ENCODE assay signal across 28 cellular contexts in genomic region chr22:21639359-21639758, GRCh38. TPM values are rescaled to one million over a fixed set of nuclear protein-coding genes. Genes with fewer than 3 reads are reported as not detected.
"Had no signal": no experiment of that assay in that cellular context is flagged by ENCODE, and none has a peak within 500 bp of the region (broad histone marks: within the 10 kb centered on the region; RNA-seq: fewer than 3 reads in every experiment).

No MANE protein-coding gene starts in this region.

- H3K27me3 Mint-ChIP-seq: memory B cell; stimulated activated memory B cell treated with anti-CD40 and anti-IgM and Interleukin-4, amounts not matched to agents 10 μg/mL and 1 μg/mL and 100 μg/mL, for 72 hours had no signal

- H3K4me3 Mint-ChIP-seq: dendritic cell treated with granulocyte-macrophage colony-stimulating factor and Interleukin-4, amounts not matched to agents 40 ng/mL and 50 ng/mL, for 4 days; endodermal cell; memory B cell; natural killer cell; stimulated activated memory B cell treated with anti-CD40 and anti-IgM and Interleukin-4, amounts not matched to agents 10 μg/mL and 1 μg/mL and 100 μg/mL, for 72 hours had no signal

- H3K36me3 ChIP-seq: colonic mucosa, gastrocnemius medialis, neutrophil, prostate gland, right atrium auricular region, sigmoid colon, uterus had no signal

- FAIRE-seq: keratinocyte had no signal

- DNase-seq: colonic mucosa; effector CD8-positive, alpha-beta T cell; endodermal cell; foreskin fibroblast; gastrocnemius medialis; head of caudate nucleus; left ventricle myocardium superior; natural killer cell; sigmoid colon; stimulated activated CD4-positive, alpha-beta T cell treated with anti-CD3 and anti-CD28 coated beads, Interleukin-2, amount 100 ng/mL, for 24 hours; stimulated activated CD4-positive, alpha-beta T cell treated with anti-CD3 and anti-CD28 coated beads, Interleukin-4, amount 100 ng/mL, for 4 hours; stimulated activated naive CD8-positive, alpha-beta T cell treated with anti-CD3 and anti-CD28 coated beads, Interleukin-15, Interleukin-2, amounts not matched to agents 100 U/mL and 50 U/mL, for 24 hours; substantia nigra; testis; upper lobe of left lung; uterus had no signal

- ATAC-seq: esophagus mucosa; gastrocnemius medialis; left ventricle myocardium superior; natural killer cell; stimulated activated memory B cell treated with anti-CD40 and anti-IgM and Interleukin-4, amounts not matched to agents 10 μg/mL and 1 μg/mL and 100 μg/mL, for 72 hours; stimulated activated naive CD8-positive, alpha-beta T cell treated with anti-CD3 and anti-CD28 coated beads, Interleukin-15, Interleukin-2, amounts not matched to agents 100 U/mL and 50 U/mL, for 24 hours had no signal

- H3K9me3 Mint-ChIP-seq: dendritic cell treated with granulocyte-macrophage colony-stimulating factor and Interleukin-4, amounts not matched to agents 40 ng/mL and 50 ng/mL, for 4 days; endodermal cell; memory B cell; natural killer cell; stimulated activated memory B cell treated with anti-CD40 and anti-IgM and Interleukin-4, amounts not matched to agents 10 μg/mL and 1 μg/mL and 100 μg/mL, for 72 hours had no signal

- H3K4me3 ChIP-seq: colonic mucosa, gastrocnemius medialis, lung, prostate gland, right atrium auricular region, sigmoid colon, testis, tibial nerve, upper lobe of left lung, uterus had no signal

- H3K36me3 Mint-ChIP-seq: natural killer cell had no signal

- H3K27ac Mint-ChIP-seq: dendritic cell treated with granulocyte-macrophage colony-stimulating factor and Interleukin-4, amounts not matched to agents 40 ng/mL and 50 ng/mL, for 4 days; endodermal cell; memory B cell; natural killer cell; stimulated activated memory B cell treated with anti-CD40 and anti-IgM and Interleukin-4, amounts not matched to agents 10 μg/mL and 1 μg/mL and 100 μg/mL, for 72 hours had no signal

- H3K27me3 ChIP-seq: colonic mucosa, gastrocnemius medialis, neutrophil, right atrium auricular region, sigmoid colon, testis, tibial nerve, upper lobe of left lung, uterus had no signal

RNA-seq across cellular contexts. Expression of gene CCDC116, which starts 6.8 kb away (rescaled TPM):
- total RNA-seq: esophagus mucosa, left ventricle myocardium superior, mononuclear cell, right atrium auricular region, skeletal muscle tissue had no signal
